Comparison of ENCODE assay signal across 10 cellular contexts in the genomic region with DNA sequence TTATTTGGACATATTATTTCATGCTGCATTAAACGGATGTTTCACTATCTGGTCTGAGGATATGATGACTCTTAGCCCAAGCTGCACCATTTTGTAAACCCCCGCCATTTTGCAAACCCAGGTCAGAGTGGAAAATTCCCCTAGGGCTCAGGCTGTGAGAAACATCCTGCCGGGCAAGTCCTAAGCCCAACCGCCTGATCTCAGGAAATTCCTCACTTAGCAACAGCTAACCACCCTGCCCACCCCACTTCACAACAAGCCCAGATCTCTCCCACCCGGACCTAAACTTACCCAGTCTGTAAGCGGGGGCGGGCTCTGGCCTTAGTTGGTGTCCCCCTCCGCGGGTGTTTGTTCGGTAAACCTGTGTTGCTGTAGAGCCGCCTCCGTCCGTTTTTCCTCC.
"Had no signal": no experiment of that assay in that cellular context is flagged by ENCODE, and none has a peak within 500 bp of the region (broad histone marks: within the 10 kb centered on the region; RNA-seq: fewer than 3 reads in every experiment).

No MANE protein-coding gene starts in this region.

- H3K27me3 Mint-ChIP-seq: dendritic cell treated with granulocyte-macrophage colony-stimulating factor and Interleukin-4, amounts not matched to agents 40 ng/mL and 50 ng/mL, for 4 days; type B pancreatic cell had no signal

- H3K27ac Mint-ChIP-seq: activated T-helper 1 cell treated with anti-CD3 and anti-CD28 coated beads, Interleukin-12 subunit alpha, Interleukin-12 subunit beta, Interleukin-2, Interleukin-4 antibody, amounts not matched to agents 30 ng/mL and 10 ng/mL and 1 ng/mL, durations not matched to agents 14 hours and 24 hours and 36 hours; dendritic cell treated with granulocyte-macrophage colony-stimulating factor and Interleukin-4, amounts not matched to agents 40 ng/mL and 50 ng/mL, for 4 days; mesothelial cell of epicardium; type B pancreatic cell had no signal

- H3K4me3 Mint-ChIP-seq: activated T-helper 1 cell treated with anti-CD3 and anti-CD28 coated beads, Interleukin-12 subunit alpha, Interleukin-12 subunit beta, Interleukin-2, Interleukin-4 antibody, amounts not matched to agents 30 ng/mL and 10 ng/mL and 1 ng/mL, durations not matched to agents 14 hours and 24 hours and 36 hours; dendritic cell treated with granulocyte-macrophage colony-stimulating factor and Interleukin-4, amounts not matched to agents 40 ng/mL and 50 ng/mL, for 4 days; mesothelial cell of epicardium; type B pancreatic cell had no signal

- H3K36me3 Mint-ChIP-seq: type B pancreatic cell had no signal

- DNase-seq: activated CD4-positive, alpha-beta T cell treated with anti-CD3 and anti-CD28 coated beads, Interleukin-2, amount 50 U/mL, for 1 hour; activated naive CD4-positive, alpha-beta T cell; anterior cingulate cortex; stimulated activated naive CD8-positive, alpha-beta T cell treated with anti-CD3 and anti-CD28 coated beads, Interleukin-15, Interleukin-2, amounts not matched to agents 100 U/mL and 50 U/mL, for 24 hours had no signal

- ATAC-seq: activated CD4-positive, CD25-positive, alpha-beta regulatory T cell treated with anti-CD3 and anti-CD28 coated beads, Interleukin-2, amount 50 U/mL, for 24 hours; sciatic nerve; stimulated activated naive CD8-positive, alpha-beta T cell treated with anti-CD3 and anti-CD28 coated beads, Interleukin-15, Interleukin-2, amounts not matched to agents 100 U/mL and 50 U/mL, for 24 hours had no signal
